8 cellular contexts compared by ENCODE assay signal in the genomic region with DNA sequence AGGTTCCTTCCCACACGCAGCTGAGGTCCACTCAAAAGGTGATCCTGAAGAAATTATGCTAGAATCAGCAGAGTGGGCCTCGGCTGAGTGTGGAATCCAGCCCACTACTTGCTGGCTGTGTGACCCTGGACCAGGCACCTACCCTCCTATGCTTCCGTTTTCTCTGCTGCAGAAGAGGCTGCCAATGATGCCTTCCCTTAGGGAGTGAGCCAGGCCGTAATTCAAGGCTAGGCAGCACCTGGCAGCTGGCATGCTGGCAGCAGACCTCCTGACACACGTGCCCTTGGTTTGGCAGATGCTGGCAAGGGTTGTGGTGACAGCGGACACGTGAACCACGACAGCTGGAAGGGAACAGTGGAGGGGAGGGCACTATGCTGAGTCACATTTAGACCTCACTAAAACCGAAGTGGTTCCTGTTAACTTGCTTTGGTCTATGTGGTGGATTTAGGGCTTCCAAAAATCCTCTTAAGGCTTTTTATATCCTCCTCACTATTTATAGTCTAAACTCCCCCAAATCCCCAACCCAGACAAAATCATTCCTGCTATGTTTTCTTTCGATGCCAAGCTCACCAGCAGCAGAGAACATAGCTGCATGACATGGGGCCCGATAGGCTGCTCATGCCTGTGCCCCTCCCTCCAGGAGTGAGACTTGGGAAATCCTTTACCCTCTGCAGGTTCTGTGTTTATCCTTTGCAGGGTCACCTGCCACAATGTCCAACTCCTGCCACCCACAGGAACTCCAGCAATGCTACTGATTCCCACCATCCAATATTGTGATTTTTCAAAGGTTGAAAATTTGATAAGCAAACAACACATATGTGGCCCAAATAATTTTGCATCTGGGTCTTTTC. TPM values are rescaled to one million over a fixed set of nuclear protein-coding genes. Genes with fewer than 3 reads are reported as not detected.
A peak's percentile ranks its signal among the peaks of the same experiment; 100 is the strongest.
DNase-seq lines count a peak whose midpoint lies in the region; ATAC-seq and TF ChIP-seq lines count a peak whose summit lies in the region.

No MANE protein-coding gene starts in this region.

- H3K27ac Mint-ChIP-seq in osteocyte (ENCODE audit: unreplicated experiment) = no peak overlapping the region

- DNase-seq in A172 (ENCODE audit: low spot score) = peak; percentile 76
- peak; percentile 26 for DNase-seq in SKM-1 treated with dmso at 0.1 percent for 144 hours (lab: John Stamatoyannopoulos, UW; ENCODE audit: unreplicated experiment)
- peak; percentile 62 for DNase-seq in osteocyte (ENCODE audit: extremely low spot score, unreplicated experiment)
- no peak for DNase-seq in HuH-7 (ENCODE audit: low spot score)
- DNase-seq in cerebellum (ENCODE audit: low spot score) = no peak
- no peak for DNase-seq in stimulated activated naive CD4-positive, alpha-beta T cell (lab: John Stamatoyannopoulos, UW)

- no peaks in the 10 kb centered on the region for H3K9me3 Mint-ChIP-seq in osteocyte (ENCODE audit: unreplicated experiment)

- no peak for TF ChIP-seq CTCF in osteocyte (IDR thresholded peaks at IDR 0.05)

- H3K4me1 Mint-ChIP-seq in osteocyte (ENCODE audit: unreplicated experiment) = no peaks in the 10 kb centered on the region

- H3K27me3 Mint-ChIP-seq in osteocyte (ENCODE audit: unreplicated experiment) = peaks cover 32% of the 10 kb centered on the region

- H3K4me3 Mint-ChIP-seq in osteocyte (ENCODE audit: unreplicated experiment) = no peak overlapping the region

- no peaks in the 10 kb centered on the region for H3K36me3 Mint-ChIP-seq in osteocyte (ENCODE audit: unreplicated experiment)

- ATAC-seq in GM18873 (IDR thresholded peaks at IDR 0.05; ENCODE audit: low FRiP score, unreplicated experiment) (peak; percentile 63), HG03571 (IDR thresholded peaks at IDR 0.05; ENCODE audit: unreplicated experiment) (peak; percentile 59)

RNA-seq across cellular contexts. Expression of a gene that starts 10.6 kb away (rescaled TPM):
- total RNA-seq in A172 (2014; rRNA removed; shearing (Covaris generic)) = 5.5 and 10.0 TPM in 2 replicates
- total RNA-seq in osteocyte (0.43 and 0.55 TPM in 2 replicates), cerebellum (23.0 TPM)

Comparison
In these comparisons a context has a peak if more than half of its experiments do, and no peak if none do; other contexts are left out.
1. DNase-seq: peak in A172 (single experiment), SKM-1 treated with dmso at 0.1 percent for 144 hours (single experiment) and osteocyte (single experiment); none in HuH-7 (single experiment), cerebellum (single experiment) and stimulated activated naive CD4-positive, alpha-beta T cell (0 of 6).